Comparison of ENCODE assay signal across 12 cellular contexts in the genomic region with DNA sequence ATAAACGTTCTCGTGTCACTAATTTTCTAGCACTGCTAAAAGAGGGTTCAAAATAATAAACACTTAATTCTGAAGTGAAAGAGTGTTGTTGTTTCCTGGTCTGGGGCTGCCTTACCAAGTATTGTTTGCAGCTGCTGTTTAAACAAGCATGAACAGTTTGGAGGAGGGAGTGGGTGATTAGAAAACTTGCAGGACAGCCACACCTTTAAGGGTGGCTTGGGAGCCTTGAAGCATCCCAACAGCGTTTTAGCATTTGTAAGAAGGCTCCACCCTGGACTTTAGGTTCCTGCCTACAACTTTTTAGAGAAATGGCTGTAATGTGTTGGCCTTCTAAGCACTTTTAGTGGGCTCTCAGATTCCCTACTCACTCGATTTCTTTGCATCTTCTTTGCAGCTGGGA.
"Had no signal": no experiment of that assay in that cellular context is flagged by ENCODE, and none has a peak within 500 bp of the region (broad histone marks: within the 10 kb centered on the region; RNA-seq: fewer than 3 reads in every experiment).

No MANE protein-coding gene starts in this region.

- H3K4me1 ChIP-seq: parathyroid adenoma, transverse colon had no signal

- H2AFZ ChIP-seq: parathyroid adenoma had no signal

- H3K9me3 ChIP-seq: transverse colon had no signal

- H3K36me3 ChIP-seq: transverse colon had no signal

- H3K4me3 ChIP-seq: transverse colon had no signal

- H3K79me2 ChIP-seq: parathyroid adenoma had no signal

- DNase-seq: activated CD4-positive, alpha-beta T cell treated with anti-CD3 and anti-CD28 coated beads for 4 hours; activated CD8-positive, alpha-beta T cell treated with anti-CD3 and anti-CD28 coated beads for 36 hours; activated effector memory CD4-positive, alpha-beta T cell treated with Interleukin-2 at 50 U/mL for 16 hours; activated naive CD4-positive, alpha-beta T cell treated with anti-CD3 and anti-CD28 coated beads, Interleukin-2, amount 50 U/mL, for 16 hours; activated T-cell treated with anti-CD3 and anti-CD28 coated beads, Interleukin-2, amount 50 U/mL, for 4 hours; islet precursor cell; mammary epithelial cell; naive B cell; stimulated activated naive CD8-positive, alpha-beta T cell treated with anti-CD3 and anti-CD28 coated beads, Interleukin-15, Interleukin-2, amounts not matched to agents 100 U/mL and 50 U/mL, for 24 hours; transverse colon had no signal

- ATAC-seq: activated CD8-positive, alpha-beta T cell treated with anti-CD3 and anti-CD28 coated beads for 36 hours; activated T-cell treated with anti-CD3 and anti-CD28 coated beads, Interleukin-2, amount 50 U/mL, for 4 hours; left lobe of liver; stimulated activated naive CD8-positive, alpha-beta T cell treated with anti-CD3 and anti-CD28 coated beads, Interleukin-15, Interleukin-2, amounts not matched to agents 100 U/mL and 50 U/mL, for 24 hours had no signal

- H3K27ac ChIP-seq: parathyroid adenoma, transverse colon had no signal

- H3K27me3 ChIP-seq: transverse colon had no signal
